8 cellular contexts compared by ENCODE assay signal in genomic region chr12:43337571-43338497, GRCh38.
DNase-seq lines count a peak whose midpoint lies in the region; ATAC-seq and TF ChIP-seq lines count a peak whose summit lies in the region.

No MANE protein-coding gene starts in this region.

- H3K9me3 ChIP-seq in left ventricle myocardium inferior (replicated peaks) = no peaks in the 10 kb centered on the region
- no peaks in the 10 kb centered on the region for H3K9me3 ChIP-seq in right cardiac atrium (ENCODE audit: control insufficient read depth, low read length)
- no peaks in the 10 kb centered on the region for H3K9me3 ChIP-seq in Karpas-422 (ENCODE audit: low read length)

- H3K9ac ChIP-seq in Karpas-422 (ENCODE audit: low read length) = no peak overlapping the region

- H3K4me3 ChIP-seq in left ventricle myocardium inferior = no peak overlapping the region
- no peak overlapping the region for H3K4me3 ChIP-seq in right cardiac atrium (ENCODE audit: low read length)
- no peak overlapping the region for H3K4me3 ChIP-seq in Karpas-422 (ENCODE audit: low read length)

- H3K79me2 ChIP-seq in Karpas-422 (ENCODE audit: low read length) = no peaks in the 10 kb centered on the region

- no peak for ATAC-seq in right cardiac atrium
- ATAC-seq in HG02981 (IDR thresholded peaks at IDR 0.05; ENCODE audit: unreplicated experiment) = peak; percentile 71

- no peaks in the 10 kb centered on the region for H3K36me3 ChIP-seq in left ventricle myocardium inferior
- H3K36me3 ChIP-seq in Karpas-422 (ENCODE audit: insufficient read depth, low read length) = no peaks in the 10 kb centered on the region

- peaks cover 16% of the 10 kb centered on the region for H3K4me1 ChIP-seq in left ventricle myocardium inferior
- H3K4me1 ChIP-seq in right cardiac atrium (ENCODE audit: control insufficient read depth, insufficient read depth, low read length) = peaks cover 1% of the 10 kb centered on the region
- H3K4me1 ChIP-seq in Karpas-422 (ENCODE audit: low read length) = peaks cover 4% of the 10 kb centered on the region

- no peaks in the 10 kb centered on the region for H4K20me1 ChIP-seq in Karpas-422 (ENCODE audit: insufficient read depth, low read depth, low read length)

- peak overlapping the region; percentile 56 for H3K27ac ChIP-seq in left ventricle myocardium inferior (replicated peaks)
- no peak overlapping the region for H3K27ac ChIP-seq in right cardiac atrium (ENCODE audit: low read length)
- H3K27ac ChIP-seq in Karpas-422 (ENCODE audit: low read length) = no peak overlapping the region

- no peaks in the 10 kb centered on the region for H3K9me2 ChIP-seq in Karpas-422 (replicated peaks; ENCODE audit: insufficient read depth, low read length)

- intact Hi-C loops in left ventricle myocardium inferior (cut with micrococcal nuclease) = loop anchor here (10.0 kb wide), 1 partner anchor 753 kb away; the partner anchor contains the start of gene PRICKLE1
- intact Hi-C loops in right cardiac atrium (cut with DNase I) = no loop called here

- no peak for TF ChIP-seq CTCF in left ventricle myocardium inferior (IDR thresholded peaks at IDR 0.05; ENCODE audit: borderline replicate concordance)

- WGBS in right cardiac atrium = 62% methylated on average over 4 of the region's 4 CpGs

- H3K4me2 ChIP-seq in Karpas-422 (ENCODE audit: low read depth, low read length, poor library complexity, severe bottlenecking) = no peak overlapping the region

- DNase-seq in left ventricle myocardium inferior (no peak), right cardiac atrium (no peak), SIG-M5 (lab: John Stamatoyannopoulos, UW) (peak; percentile 20), GDM1 (lab: John Stamatoyannopoulos, UW) (no peak), NCI-H82 (lab: John Stamatoyannopoulos, UW) (no peak), Karpas-422 (no peak), HuH-7.5 (ENCODE audit: low spot score) (no peak)

- H3K27me3 ChIP-seq in left ventricle myocardium inferior (ENCODE audit: low read depth) = no peaks in the 10 kb centered on the region
- H3K27me3 ChIP-seq in right cardiac atrium (ENCODE audit: control insufficient read depth, insufficient read depth) = no peaks in the 10 kb centered on the region
- no peaks in the 10 kb centered on the region for H3K27me3 ChIP-seq in Karpas-422 (ENCODE audit: low read length)

- no peak overlapping the region for H2AFZ ChIP-seq in Karpas-422 (ENCODE audit: low read length)
